1 cellular context compared by ENCODE assay signal in the genomic region with DNA sequence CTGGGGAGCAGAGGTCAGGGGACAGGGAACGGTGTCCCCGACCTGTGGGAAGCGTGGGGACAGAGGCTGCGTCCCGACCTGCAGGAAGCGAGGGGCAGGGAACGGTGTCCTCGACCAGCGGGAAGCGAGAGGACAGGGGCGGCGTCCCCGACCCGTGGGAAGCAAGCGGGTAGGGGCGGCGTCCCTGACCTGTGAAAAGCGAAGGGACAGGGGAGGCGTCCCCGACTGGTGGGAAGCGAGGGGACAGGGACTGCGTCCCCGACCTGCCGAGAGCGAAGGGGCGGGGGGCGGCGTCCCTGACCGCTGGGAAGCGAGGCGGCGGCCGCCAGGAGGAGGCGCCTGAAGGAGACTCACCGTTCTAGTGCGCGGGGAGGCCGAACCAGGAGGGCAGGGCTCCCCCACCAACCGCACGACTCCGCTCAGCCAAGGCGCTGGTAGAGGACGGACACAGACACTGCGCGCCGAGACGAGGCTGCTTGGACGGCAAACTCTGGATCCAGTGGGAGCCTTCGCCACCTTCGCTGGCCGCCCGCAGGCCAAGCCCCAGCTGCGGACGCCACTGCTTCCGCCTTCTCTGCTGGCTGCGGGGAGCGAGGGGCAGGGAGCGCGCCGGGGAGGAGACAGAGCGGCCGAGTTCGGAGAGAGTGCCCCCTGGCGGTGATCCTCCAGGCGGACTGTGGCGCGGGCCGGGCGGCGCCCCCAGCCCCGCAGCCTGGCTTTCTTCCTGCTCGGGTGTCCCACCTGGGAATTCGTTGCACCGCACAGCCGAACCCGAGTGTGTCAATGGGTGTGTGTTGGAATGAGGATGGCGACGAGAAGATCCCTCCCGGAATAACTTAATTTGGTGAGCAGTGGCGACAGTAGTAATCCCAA.
A peak's percentile ranks its signal among the peaks of the same experiment; 100 is the strongest.
TF ChIP-seq lines count a peak whose summit lies in the region.

A gene with protein sequence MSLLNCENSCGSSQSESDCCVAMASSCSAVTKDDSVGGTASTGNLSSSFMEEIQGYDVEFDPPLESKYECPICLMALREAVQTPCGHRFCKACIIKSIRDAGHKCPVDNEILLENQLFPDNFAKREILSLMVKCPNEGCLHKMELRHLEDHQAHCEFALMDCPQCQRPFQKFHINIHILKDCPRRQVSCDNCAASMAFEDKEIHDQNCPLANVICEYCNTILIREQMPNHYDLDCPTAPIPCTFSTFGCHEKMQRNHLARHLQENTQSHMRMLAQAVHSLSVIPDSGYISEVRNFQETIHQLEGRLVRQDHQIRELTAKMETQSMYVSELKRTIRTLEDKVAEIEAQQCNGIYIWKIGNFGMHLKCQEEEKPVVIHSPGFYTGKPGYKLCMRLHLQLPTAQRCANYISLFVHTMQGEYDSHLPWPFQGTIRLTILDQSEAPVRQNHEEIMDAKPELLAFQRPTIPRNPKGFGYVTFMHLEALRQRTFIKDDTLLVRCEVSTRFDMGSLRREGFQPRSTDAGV (minus strand): TSS at position 579 of the 873 bp plus-strand sequence. CDS start 8,757 bp downstream, outside the sequence.

TF ChIP-seq in HEK293, 187 proteins besides CTCF, POLR2A, EP300 and RAD21 (continued from another document and continues in another):
- TF ChIP-seq, protein P1, sequence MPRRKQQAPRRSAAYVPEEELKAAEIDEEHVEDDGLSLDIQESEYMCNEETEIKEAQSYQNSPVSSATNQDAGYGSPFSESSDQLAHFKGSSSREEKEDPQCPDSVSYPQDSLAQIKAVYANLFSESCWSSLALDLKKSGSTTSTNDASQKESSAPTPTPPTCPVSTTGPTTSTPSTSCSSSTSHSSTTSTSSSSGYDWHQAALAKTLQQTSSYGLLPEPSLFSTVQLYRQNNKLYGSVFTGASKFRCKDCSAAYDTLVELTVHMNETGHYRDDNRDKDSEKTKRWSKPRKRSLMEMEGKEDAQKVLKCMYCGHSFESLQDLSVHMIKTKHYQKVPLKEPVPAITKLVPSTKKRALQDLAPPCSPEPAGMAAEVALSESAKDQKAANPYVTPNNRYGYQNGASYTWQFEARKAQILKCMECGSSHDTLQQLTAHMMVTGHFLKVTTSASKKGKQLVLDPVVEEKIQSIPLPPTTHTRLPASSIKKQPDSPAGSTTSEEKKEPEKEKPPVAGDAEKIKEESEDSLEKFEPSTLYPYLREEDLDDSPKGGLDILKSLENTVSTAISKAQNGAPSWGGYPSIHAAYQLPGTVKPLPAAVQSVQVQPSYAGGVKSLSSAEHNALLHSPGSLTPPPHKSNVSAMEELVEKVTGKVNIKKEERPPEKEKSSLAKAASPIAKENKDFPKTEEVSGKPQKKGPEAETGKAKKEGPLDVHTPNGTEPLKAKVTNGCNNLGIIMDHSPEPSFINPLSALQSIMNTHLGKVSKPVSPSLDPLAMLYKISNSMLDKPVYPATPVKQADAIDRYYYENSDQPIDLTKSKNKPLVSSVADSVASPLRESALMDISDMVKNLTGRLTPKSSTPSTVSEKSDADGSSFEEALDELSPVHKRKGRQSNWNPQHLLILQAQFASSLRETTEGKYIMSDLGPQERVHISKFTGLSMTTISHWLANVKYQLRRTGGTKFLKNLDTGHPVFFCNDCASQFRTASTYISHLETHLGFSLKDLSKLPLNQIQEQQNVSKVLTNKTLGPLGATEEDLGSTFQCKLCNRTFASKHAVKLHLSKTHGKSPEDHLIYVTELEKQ (tag by site-specific recombination; IDR thresholded peaks at IDR 0.05; ENCODE audit: borderline replicate concordance) = no peak
- TF ChIP-seq ZNF629 (tag by site-specific recombination; IDR thresholded peaks at IDR 0.05) (peak; percentile 68), ZIC2 (tag by site-specific recombination; IDR thresholded peaks at IDR 0.05) (peak; percentile 73), ZNF843 (tag by site-specific recombination; IDR thresholded peaks at IDR 0.05) (0 out of 2 replicates have a peak, but pooled peaks have one; percentile 69), HOXD13 (CRISPR knock-in tag; IDR thresholded peaks at IDR 0.05; ENCODE audit: borderline replicate concordance) (no peak), ZNF433 (tag by site-specific recombination; IDR thresholded peaks at IDR 0.05; ENCODE audit: low read depth) (no peak), ZNF521 (tag by site-specific recombination; IDR thresholded peaks at IDR 0.05) (no peak), YY2 (tag by site-specific recombination; IDR thresholded peaks at IDR 0.05) (no peak), ZNF426 (tag by site-specific recombination; IDR thresholded peaks at IDR 0.05) (no peak), ZNF155 (tag by site-specific recombination; IDR thresholded peaks at IDR 0.05) (no peak), MYNN (tag by site-specific recombination; IDR thresholded peaks at IDR 0.05; ENCODE audit: borderline replicate concordance) (0 out of 2 replicates have a peak, but pooled peaks have one; percentile 39), ZNF311 (tag by site-specific recombination; IDR thresholded peaks at IDR 0.05; ENCODE audit: borderline replicate concordance) (no peak), ZNF23 (tag by site-specific recombination; IDR thresholded peaks at IDR 0.05; ENCODE audit: borderline replicate concordance) (no peak), BCL11A (tag by site-specific recombination; IDR thresholded peaks at IDR 0.05; ENCODE audit: low read depth) (peak; percentile 21; the same call in 1 of the 2 replicates), WT1 (tag by site-specific recombination; IDR thresholded peaks at IDR 0.05) (no peak), SCRT2 (tag by site-specific recombination; IDR thresholded peaks at IDR 0.05) (0 out of 2 replicates have a peak, but pooled peaks have one; percentile 11), ZBTB17 (tag by site-specific recombination; IDR thresholded peaks at IDR 0.05) (peak; percentile 94), ZNF791 (tag by site-specific recombination; IDR thresholded peaks at IDR 0.05) (no peak), GFI1B (tag by site-specific recombination; IDR thresholded peaks at IDR 0.05) (no peak), ZNF121 (tag by site-specific recombination; IDR thresholded peaks at IDR 0.05) (peak; percentile 35; the same call in 1 of the 2 replicates), ZNF660 (tag by site-specific recombination; IDR thresholded peaks at IDR 0.05) (peak; percentile 64; the same call in 1 of the 2 replicates), ZFP41 (tag by site-specific recombination; IDR thresholded peaks at IDR 0.05; ENCODE audit: borderline replicate concordance) (no peak), ZNF341 (tag by site-specific recombination; IDR thresholded peaks at IDR 0.05; ENCODE audit: low read depth) (no peak; the same call in 1 of the 2 replicates), ZXDB (tag by site-specific recombination; IDR thresholded peaks at IDR 0.05) (peak; percentile 100), ZNF768 (tag by site-specific recombination; IDR thresholded peaks at IDR 0.05) (no peak), IKZF3 (tag by site-specific recombination; IDR thresholded peaks at IDR 0.05) (peak; percentile 31; the same call in 1 of the 2 replicates), ZNF664 (tag by site-specific recombination; IDR thresholded peaks at IDR 0.05) (no peak), ZBTB7A (tag by site-specific recombination; IDR thresholded peaks at IDR 0.05; ENCODE audit: low read depth) (0 out of 2 replicates have a peak, but pooled peaks have one; percentile 21)
- TF ChIP-seq, protein P2, sequence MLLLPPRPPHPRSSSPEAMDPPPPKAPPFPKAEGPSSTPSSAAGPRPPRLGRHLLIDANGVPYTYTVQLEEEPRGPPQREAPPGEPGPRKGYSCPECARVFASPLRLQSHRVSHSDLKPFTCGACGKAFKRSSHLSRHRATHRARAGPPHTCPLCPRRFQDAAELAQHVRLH (tag by site-specific recombination; IDR thresholded peaks at IDR 0.05) = peak; percentile 64; the same call in 1 of the 2 replicates
- TF ChIP-seq, protein P3, sequence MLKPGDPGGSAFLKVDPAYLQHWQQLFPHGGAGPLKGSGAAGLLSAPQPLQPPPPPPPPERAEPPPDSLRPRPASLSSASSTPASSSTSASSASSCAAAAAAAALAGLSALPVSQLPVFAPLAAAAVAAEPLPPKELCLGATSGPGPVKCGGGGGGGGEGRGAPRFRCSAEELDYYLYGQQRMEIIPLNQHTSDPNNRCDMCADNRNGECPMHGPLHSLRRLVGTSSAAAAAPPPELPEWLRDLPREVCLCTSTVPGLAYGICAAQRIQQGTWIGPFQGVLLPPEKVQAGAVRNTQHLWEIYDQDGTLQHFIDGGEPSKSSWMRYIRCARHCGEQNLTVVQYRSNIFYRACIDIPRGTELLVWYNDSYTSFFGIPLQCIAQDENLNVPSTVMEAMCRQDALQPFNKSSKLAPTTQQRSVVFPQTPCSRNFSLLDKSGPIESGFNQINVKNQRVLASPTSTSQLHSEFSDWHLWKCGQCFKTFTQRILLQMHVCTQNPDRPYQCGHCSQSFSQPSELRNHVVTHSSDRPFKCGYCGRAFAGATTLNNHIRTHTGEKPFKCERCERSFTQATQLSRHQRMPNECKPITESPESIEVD (tag by site-specific recombination; IDR thresholded peaks at IDR 0.05) = no peak
- TF ChIP-seq, protein P4, sequence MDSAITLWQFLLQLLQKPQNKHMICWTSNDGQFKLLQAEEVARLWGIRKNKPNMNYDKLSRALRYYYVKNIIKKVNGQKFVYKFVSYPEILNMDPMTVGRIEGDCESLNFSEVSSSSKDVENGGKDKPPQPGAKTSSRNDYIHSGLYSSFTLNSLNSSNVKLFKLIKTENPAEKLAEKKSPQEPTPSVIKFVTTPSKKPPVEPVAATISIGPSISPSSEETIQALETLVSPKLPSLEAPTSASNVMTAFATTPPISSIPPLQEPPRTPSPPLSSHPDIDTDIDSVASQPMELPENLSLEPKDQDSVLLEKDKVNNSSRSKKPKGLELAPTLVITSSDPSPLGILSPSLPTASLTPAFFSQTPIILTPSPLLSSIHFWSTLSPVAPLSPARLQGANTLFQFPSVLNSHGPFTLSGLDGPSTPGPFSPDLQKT (IDR thresholded peaks at IDR 0.05; ENCODE audit: borderline replicate concordance, low read depth, low read length) = no peak
- TF ChIP-seq, protein P5, sequence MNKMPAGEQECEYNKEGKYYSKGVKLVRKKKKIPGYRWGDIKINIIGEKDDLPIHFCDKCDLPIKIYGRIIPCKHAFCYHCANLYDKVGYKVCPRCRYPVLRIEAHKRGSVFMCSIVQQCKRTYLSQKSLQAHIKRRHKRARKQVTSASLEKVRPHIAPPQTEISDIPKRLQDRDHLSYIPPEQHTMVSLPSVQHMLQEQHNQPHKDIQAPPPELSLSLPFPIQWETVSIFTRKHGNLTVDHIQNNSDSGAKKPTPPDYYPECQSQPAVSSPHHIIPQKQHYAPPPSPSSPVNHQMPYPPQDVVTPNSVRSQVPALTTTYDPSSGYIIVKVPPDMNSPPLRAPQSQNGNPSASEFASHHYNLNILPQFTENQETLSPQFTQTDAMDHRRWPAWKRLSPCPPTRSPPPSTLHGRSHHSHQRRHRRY (tag by site-specific recombination; IDR thresholded peaks at IDR 0.05) = no peak
- TF ChIP-seq, protein P6, sequence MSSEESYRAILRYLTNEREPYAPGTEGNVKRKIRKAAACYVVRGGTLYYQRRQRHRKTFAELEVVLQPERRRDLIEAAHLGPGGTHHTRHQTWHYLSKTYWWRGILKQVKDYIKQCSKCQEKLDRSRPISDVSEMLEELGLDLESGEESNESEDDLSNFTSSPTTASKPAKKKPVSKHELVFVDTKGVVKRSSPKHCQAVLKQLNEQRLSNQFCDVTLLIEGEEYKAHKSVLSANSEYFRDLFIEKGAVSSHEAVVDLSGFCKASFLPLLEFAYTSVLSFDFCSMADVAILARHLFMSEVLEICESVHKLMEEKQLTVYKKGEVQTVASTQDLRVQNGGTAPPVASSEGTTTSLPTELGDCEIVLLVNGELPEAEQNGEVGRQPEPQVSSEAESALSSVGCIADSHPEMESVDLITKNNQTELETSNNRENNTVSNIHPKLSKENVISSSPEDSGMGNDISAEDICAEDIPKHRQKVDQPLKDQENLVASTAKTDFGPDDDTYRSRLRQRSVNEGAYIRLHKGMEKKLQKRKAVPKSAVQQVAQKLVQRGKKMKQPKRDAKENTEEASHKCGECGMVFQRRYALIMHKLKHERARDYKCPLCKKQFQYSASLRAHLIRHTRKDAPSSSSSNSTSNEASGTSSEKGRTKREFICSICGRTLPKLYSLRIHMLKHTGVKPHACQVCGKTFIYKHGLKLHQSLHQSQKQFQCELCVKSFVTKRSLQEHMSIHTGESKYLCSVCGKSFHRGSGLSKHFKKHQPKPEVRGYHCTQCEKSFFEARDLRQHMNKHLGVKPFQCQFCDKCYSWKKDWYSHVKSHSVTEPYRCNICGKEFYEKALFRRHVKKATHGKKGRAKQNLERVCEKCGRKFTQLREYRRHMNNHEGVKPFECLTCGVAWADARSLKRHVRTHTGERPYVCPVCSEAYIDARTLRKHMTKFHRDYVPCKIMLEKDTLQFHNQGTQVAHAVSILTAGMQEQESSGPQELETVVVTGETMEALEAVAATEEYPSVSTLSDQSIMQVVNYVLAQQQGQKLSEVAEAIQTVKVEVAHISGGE (tag by site-specific recombination; conservative IDR thresholded peaks at IDR 0.05; ENCODE audit: low read depth) = peak; percentile 79
- TF ChIP-seq, protein P7, sequence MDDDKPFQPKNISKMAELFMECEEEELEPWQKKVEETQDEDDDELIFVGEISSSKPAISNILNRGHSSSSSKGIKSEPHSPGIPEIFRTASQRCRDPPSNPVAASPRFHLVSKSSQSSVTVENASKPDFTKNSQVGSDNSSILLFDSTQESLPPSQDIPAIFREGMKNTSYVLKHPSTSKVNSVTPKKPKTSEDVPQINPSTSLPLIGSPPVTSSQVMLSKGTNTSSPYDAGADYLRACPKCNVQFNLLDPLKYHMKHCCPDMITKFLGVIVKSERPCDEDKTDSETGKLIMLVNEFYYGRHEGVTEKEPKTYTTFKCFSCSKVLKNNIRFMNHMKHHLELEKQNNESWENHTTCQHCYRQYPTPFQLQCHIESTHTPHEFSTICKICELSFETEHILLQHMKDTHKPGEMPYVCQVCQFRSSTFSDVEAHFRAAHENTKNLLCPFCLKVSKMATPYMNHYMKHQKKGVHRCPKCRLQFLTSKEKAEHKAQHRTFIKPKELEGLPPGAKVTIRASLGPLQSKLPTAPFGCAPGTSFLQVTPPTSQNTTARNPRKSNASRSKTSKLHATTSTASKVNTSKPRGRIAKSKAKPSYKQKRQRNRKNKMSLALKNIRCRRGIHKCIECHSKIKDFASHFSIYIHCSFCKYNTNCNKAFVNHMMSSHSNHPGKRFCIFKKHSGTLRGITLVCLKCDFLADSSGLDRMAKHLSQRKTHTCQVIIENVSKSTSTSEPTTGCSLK (tag by site-specific recombination; IDR thresholded peaks at IDR 0.05) = no peak
- TF ChIP-seq, protein P8, sequence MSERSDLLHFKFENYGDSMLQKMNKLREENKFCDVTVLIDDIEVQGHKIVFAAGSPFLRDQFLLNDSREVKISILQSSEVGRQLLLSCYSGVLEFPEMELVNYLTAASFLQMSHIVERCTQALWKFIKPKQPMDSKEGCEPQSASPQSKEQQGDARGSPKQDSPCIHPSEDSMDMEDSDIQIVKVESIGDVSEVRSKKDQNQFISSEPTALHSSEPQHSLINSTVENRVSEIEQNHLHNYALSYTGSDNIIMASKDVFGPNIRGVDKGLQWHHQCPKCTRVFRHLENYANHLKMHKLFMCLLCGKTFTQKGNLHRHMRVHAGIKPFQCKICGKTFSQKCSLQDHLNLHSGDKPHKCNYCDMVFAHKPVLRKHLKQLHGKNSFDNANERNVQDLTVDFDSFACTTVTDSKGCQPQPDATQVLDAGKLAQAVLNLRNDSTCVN (tag by site-specific recombination; optimal IDR thresholded peaks at IDR 0.05) = peak; percentile 87
